ENCODE assay signal across 8 cellular contexts in the genomic region with DNA sequence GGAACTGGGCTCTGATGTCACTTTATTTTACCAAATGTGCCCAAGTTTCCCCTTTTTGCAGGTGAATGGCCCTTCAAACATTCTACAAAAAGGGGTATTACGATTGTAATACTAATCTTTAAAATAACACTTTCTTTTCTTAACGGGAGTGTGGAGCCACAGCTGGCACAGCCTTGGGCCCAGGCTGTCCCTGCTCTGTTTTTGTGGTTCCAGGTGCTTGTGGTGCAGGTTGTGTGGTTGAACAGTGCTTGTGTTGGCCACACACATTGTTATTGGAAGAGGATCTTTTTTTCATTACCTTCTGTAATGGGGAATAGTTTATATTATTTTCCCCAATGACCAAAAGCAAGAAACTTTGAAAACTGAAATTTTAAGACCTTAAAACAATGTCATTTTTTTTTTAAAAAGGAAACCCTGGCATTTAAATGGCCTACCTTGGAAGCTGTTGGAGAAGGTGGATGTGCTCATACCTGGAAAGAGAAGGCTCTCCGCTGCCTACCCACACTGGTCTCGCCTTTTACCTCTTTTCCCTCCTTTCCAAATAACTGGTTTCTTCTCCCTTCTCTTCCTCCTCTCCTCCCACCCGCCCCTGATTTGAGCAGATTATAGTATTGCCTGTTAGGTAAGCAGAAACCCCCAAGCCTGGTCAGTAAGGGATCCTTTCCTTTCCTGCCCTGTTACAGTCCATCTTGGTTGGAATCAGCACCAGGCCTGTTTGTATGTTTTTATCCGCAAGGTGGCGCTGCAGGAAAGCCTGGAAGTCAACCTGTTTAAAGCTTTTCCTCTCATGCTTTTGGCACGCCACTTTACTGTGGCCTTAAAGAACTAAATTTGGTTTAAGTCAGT. TPM values are rescaled to one million over a fixed set of nuclear protein-coding genes. Genes with fewer than 3 reads are reported as not detected.
DNase-seq lines count a peak whose midpoint lies in the region; ATAC-seq and TF ChIP-seq lines count a peak whose summit lies in the region.

No MANE protein-coding gene starts in this region.

- peak; percentile 71 to 73 for ATAC-seq in right cardiac atrium
- peak; percentile 85 to 91 for ATAC-seq in gastrocnemius medialis
- no peak for ATAC-seq in GM19324 (IDR thresholded peaks at IDR 0.05; ENCODE audit: low FRiP score, unreplicated experiment)

- H3K4me3 ChIP-seq in NB4 (ENCODE audit: low read depth, low read length): no peak overlapping the region
- H3K4me3 ChIP-seq in right cardiac atrium (ENCODE audit: low read length): no peak overlapping the region
- H3K4me3 ChIP-seq in gastrocnemius medialis: no peak overlapping the region

- H3K27ac ChIP-seq in right cardiac atrium (ENCODE audit: low read length) (no peak overlapping the region), gastrocnemius medialis (peak overlapping the region; percentile 32 to 70 (median 55))

- peak; percentile 64 for DNase-seq in GM10266 (ENCODE audit: extremely low spot score)
- peak; percentile 28 for DNase-seq in HCEC 1CT
- DNase-seq in NB4 (ENCODE audit: low read depth): peak; percentile 70
- peak; percentile 67 for DNase-seq in T-helper 2 cell treated with Interferon-gamma antibody and Interleukin-4, amounts not matched to agents 5 μg/mL and 100 μg/mL, for 36 hours (ENCODE audit: low spot score)
- DNase-seq in amygdala (lab: John Stamatoyannopoulos, UW): peak in 54 of 56 donors; percentile 2 to 92 (median 49)
- peak; percentile 74 to 90 (median 84) for DNase-seq in right cardiac atrium
- DNase-seq in gastrocnemius medialis: peak; percentile 61 to 81

- intact Hi-C loops in right cardiac atrium (cut with DNase I) (loop anchor here in 2 of 4 donors (5.0 kb wide), 1 partner anchor 554 kb away; no protein-coding TSS in a partner anchor), gastrocnemius medialis (cut with DNase I; ENCODE audit: low total_unique reads) (loop anchor here (5.0 kb wide), 1 partner anchor 554 kb away; no protein-coding TSS in a partner anchor)

- in situ Hi-C loops in gastrocnemius medialis (cut with MboI; ENCODE audit: low sequenced_read_pairs in 4 of 4): loop anchor here in 3 of 4 donors (5.0 to 10.0 kb wide), 2 partner anchors 554 to 557 kb away; no protein-coding TSS in a partner anchor

- H3K36me3 ChIP-seq in gastrocnemius medialis: peaks cover 0 to 42% of the 10 kb centered on the region in 2 donors

- H3K27me3 ChIP-seq in right cardiac atrium (ENCODE audit: control insufficient read depth, insufficient read depth): no peaks in the 10 kb centered on the region
- no peaks in the 10 kb centered on the region for H3K27me3 ChIP-seq in gastrocnemius medialis

- TF ChIP-seq CTCF in GM10266 (IDR thresholded peaks at IDR 0.05; ENCODE audit: control insufficient read depth, insufficient read depth, low read depth, missing control alignments) (peak; percentile 85), NB4 (IDR thresholded peaks at IDR 0.05; ENCODE audit: low read depth, low read length) (peak; percentile 72), gastrocnemius medialis (IDR thresholded peaks at IDR 0.05 in 4 of 5, conservative IDR thresholded peaks at IDR 0.05 in 1 of 5) (peak; percentile 70 to 92 (median 74))

- H3K27me3 Mint-ChIP-seq in T-helper 2 cell treated with Interferon-gamma antibody and Interleukin-4, amounts not matched to agents 5 μg/mL and 100 μg/mL, for 36 hours (ENCODE audit: low read depth): no peaks in the 10 kb centered on the region

- H3K9me3 Mint-ChIP-seq in T-helper 2 cell treated with Interferon-gamma antibody and Interleukin-4, amounts not matched to agents 5 μg/mL and 100 μg/mL, for 36 hours: no peaks in the 10 kb centered on the region

- TF ChIP-seq POLR2A in NB4 (IDR thresholded peaks at IDR 0.05; ENCODE audit: extremely low read depth, insufficient read length) (no peak), gastrocnemius medialis (IDR thresholded peaks at IDR 0.05) (no peak)

- H3K36me3 Mint-ChIP-seq in T-helper 2 cell treated with Interferon-gamma antibody and Interleukin-4, amounts not matched to agents 5 μg/mL and 100 μg/mL, for 36 hours (ENCODE audit: low read depth): peaks cover 34% of the 10 kb centered on the region

- H3K4me1 Mint-ChIP-seq in T-helper 2 cell treated with Interferon-gamma antibody and Interleukin-4, amounts not matched to agents 5 μg/mL and 100 μg/mL, for 36 hours (ENCODE audit: low read depth): peaks cover 12% of the 10 kb centered on the region

- WGBS in right cardiac atrium: 38% methylated on average over 8 of the region's 8 CpGs

- H3K9me3 ChIP-seq in right cardiac atrium (ENCODE audit: control insufficient read depth, low read length) (no peaks in the 10 kb centered on the region), gastrocnemius medialis (no peaks in the 10 kb centered on the region)

- H3K4me3 Mint-ChIP-seq in T-helper 2 cell treated with Interferon-gamma antibody and Interleukin-4, amounts not matched to agents 5 μg/mL and 100 μg/mL, for 36 hours: no peak overlapping the region

- no peak overlapping the region for H3K27ac Mint-ChIP-seq in T-helper 2 cell treated with Interferon-gamma antibody and Interleukin-4, amounts not matched to agents 5 μg/mL and 100 μg/mL, for 36 hours

- H3K4me1 ChIP-seq in right cardiac atrium (ENCODE audit: control insufficient read depth, insufficient read depth, low read length) (no peaks in the 10 kb centered on the region), gastrocnemius medialis (peaks cover 10 to 21% of the 10 kb centered on the region in 2 donors)

RNA-seq across cellular contexts. Expression of gene HADH, which starts 28.6 kb away (rescaled TPM):
- total RNA-seq in right cardiac atrium (100 to 1,000 TPM; 137 to 174 (median 154) TPM), gastrocnemius medialis (100 to 1,000 TPM in 2 of 4 donors, 10 to 100 TPM in 2; 78.0 to 137 (median 105) TPM)
- polyA plus RNA-seq in right cardiac atrium: 160 TPM

Comparison
In these comparisons a context has a peak if more than half of its experiments do, and no peak if none do; other contexts are left out.
1. DNase-seq: peak in every context shown above with its lines; median percentile 84 in right cardiac atrium; 71 in gastrocnemius medialis; 70 in NB4; 67 in T-helper 2 cell treated with Interferon-gamma antibody and Interleukin-4, amounts not matched to agents 5 μg/mL and 100 μg/mL, for 36 hours; 64 in GM10266; 49 in amygdala; 28 in HCEC 1CT.